21 cellular contexts compared by ENCODE assay signal in the genomic region with DNA sequence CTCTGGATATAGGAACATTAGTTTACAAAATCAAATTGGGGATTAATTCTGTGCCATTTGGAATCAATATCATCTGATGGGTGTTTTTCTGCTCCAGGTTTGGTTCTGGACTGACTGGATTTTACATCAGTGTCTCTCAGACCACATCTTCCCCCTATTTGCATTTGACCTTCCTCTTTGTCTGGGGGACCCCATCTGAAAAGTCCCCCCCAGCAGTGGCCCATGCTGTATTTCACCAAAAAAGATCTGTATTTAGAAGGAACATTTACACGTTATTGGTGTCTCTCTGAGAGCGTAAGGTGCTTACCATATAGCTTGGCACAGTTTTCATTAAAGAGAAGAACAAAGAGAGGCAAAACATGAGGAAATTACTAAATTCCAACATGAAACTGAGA.
"Had no signal": no experiment of that assay in that cellular context is flagged by ENCODE, and none has a peak within 500 bp of the region (broad histone marks: within the 10 kb centered on the region; RNA-seq: fewer than 3 reads in every experiment).

No MANE protein-coding gene starts in this region.

- H3K27me3 ChIP-seq: ascending aorta, colonic mucosa, gastroesophageal sphincter, neutrophil, pancreas, uterus had no signal

- H3K4me1 ChIP-seq: ascending aorta, colonic mucosa, lower lobe of right lung, pancreas, prostate gland, uterus had no signal

- H3K4me3 Mint-ChIP-seq: activated CD4-positive, alpha-beta T cell treated with anti-CD3 and anti-CD28 coated beads for 36 hours; activated CD8-positive, alpha-beta memory T cell treated with anti-CD3 and anti-CD28 coated beads, Interleukin-2, amount 10 ng/mL, durations not matched to agents 7 days and 5 days; activated CD8-positive, alpha-beta T cell treated with anti-CD3 and anti-CD28 coated beads, Interleukin-2, amount 10 ng/mL, durations not matched to agents 7 days and 5 days; nephron progenitor cell; stimulated activated effector memory CD8-positive, alpha-beta T cell treated with anti-CD3 and anti-CD28 coated beads, Interleukin-12 subunit alpha, Interleukin-12 subunit beta, amount 100 ng/mL, for 72 hours; T-cell had no signal

- H3K36me3 Mint-ChIP-seq: activated CD8-positive, alpha-beta memory T cell treated with anti-CD3 and anti-CD28 coated beads, Interleukin-2, amount 10 ng/mL, durations not matched to agents 7 days and 5 days; activated naive CD8-positive, alpha-beta T cell; stimulated activated effector memory CD8-positive, alpha-beta T cell treated with anti-CD3 and anti-CD28 coated beads, Interleukin-12 subunit alpha, Interleukin-12 subunit beta, amount 100 ng/mL, for 72 hours; T-cell; type B pancreatic cell had no signal

- H3K4me1 Mint-ChIP-seq: activated CD8-positive, alpha-beta memory T cell treated with anti-CD3 and anti-CD28 coated beads, Interleukin-2, amount 10 ng/mL, durations not matched to agents 7 days and 5 days; stimulated activated effector memory CD8-positive, alpha-beta T cell treated with anti-CD3 and anti-CD28 coated beads, Interleukin-12 subunit alpha, Interleukin-12 subunit beta, amount 100 ng/mL, for 72 hours had no signal

- DNase-seq: lower lobe of right lung had no signal

- H3K9me3 ChIP-seq: ascending aorta, colonic mucosa, gastroesophageal sphincter, lower lobe of right lung, mucosa of descending colon, neutrophil, pancreas, prostate gland, uterus had no signal

- H3K27ac ChIP-seq: ascending aorta, colonic mucosa, dorsolateral prefrontal cortex, lower lobe of right lung, neutrophil, prostate gland had no signal

- H3K9me3 Mint-ChIP-seq: activated B cell treated with CpG ODN at 0.5 μM for 24 hours; activated T-helper 2 cell treated with anti-CD3 and anti-CD28 coated beads, Interferon-gamma antibody, Interleukin-2, Interleukin-4, amounts not matched to agents 10 μg/mL and 5 μg/mL and 100 μg/mL, durations not matched to agents 14 hours and 24 hours and 36 hours; nephron progenitor cell; stimulated activated effector memory CD8-positive, alpha-beta T cell treated with anti-CD3 and anti-CD28 coated beads, Interleukin-12 subunit alpha, Interleukin-12 subunit beta, amount 100 ng/mL, for 72 hours; stimulated activated naive CD8-positive, alpha-beta T cell treated with anti-CD3 and anti-CD28 coated beads, Interleukin-15, amount 100 ng/mL, for 72 hours; T-cell; type B pancreatic cell had no signal

- H3K27ac Mint-ChIP-seq: activated CD4-positive, alpha-beta T cell treated with anti-CD3 and anti-CD28 coated beads for 36 hours; activated CD8-positive, alpha-beta memory T cell treated with anti-CD3 and anti-CD28 coated beads, Interleukin-2, amount 10 ng/mL, durations not matched to agents 7 days and 5 days; activated CD8-positive, alpha-beta T cell treated with anti-CD3 and anti-CD28 coated beads, Interleukin-2, amount 10 ng/mL, durations not matched to agents 7 days and 5 days; activated naive CD8-positive, alpha-beta T cell; activated T-helper 2 cell treated with anti-CD3 and anti-CD28 coated beads, Interferon-gamma antibody, Interleukin-2, Interleukin-4, amounts not matched to agents 10 μg/mL and 5 μg/mL and 100 μg/mL, durations not matched to agents 14 hours and 24 hours and 36 hours; stimulated activated effector memory CD8-positive, alpha-beta T cell treated with anti-CD3 and anti-CD28 coated beads, Interleukin-12 subunit alpha, Interleukin-12 subunit beta, amount 100 ng/mL, for 72 hours; T-cell had no signal

- H3K4me3 ChIP-seq: colonic mucosa, mucosa of descending colon, prostate gland had no signal

- H3K36me3 ChIP-seq: ascending aorta, colonic mucosa, gastroesophageal sphincter, lower lobe of right lung, neutrophil, pancreas, prostate gland, uterus had no signal

- H3K27me3 Mint-ChIP-seq: stimulated activated naive CD8-positive, alpha-beta T cell treated with anti-CD3 and anti-CD28 coated beads, Interleukin-15, amount 100 ng/mL, for 72 hours had no signal
